In the genomic region with DNA sequence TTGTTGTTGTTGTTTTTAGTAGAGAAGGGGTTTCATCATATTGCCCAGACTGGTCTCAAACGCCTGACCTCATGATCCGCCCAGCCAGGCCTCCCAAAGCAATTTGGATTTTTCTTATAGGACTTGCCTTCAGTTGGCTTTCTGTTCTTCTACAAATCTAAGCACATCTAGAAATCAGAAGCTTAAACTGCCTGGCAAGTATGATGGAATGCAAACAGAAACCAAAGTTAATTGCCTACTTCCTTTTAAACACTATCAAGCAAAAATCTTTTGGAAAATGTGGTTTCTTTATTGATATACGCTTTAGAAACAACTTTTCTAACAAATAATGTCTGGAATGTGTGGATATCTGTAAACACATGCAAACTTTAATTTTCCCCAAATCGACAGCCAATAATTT, we compare ENCODE assay signal across 1 cellular context.
TF ChIP-seq lines count a peak whose summit lies in the region.

No MANE protein-coding gene starts in this region.

TF ChIP-seq in IMR-90, 13 proteins besides CTCF, POLR2A, EP300 and RAD21 (continued from another document):
- TF ChIP-seq, protein P1, sequence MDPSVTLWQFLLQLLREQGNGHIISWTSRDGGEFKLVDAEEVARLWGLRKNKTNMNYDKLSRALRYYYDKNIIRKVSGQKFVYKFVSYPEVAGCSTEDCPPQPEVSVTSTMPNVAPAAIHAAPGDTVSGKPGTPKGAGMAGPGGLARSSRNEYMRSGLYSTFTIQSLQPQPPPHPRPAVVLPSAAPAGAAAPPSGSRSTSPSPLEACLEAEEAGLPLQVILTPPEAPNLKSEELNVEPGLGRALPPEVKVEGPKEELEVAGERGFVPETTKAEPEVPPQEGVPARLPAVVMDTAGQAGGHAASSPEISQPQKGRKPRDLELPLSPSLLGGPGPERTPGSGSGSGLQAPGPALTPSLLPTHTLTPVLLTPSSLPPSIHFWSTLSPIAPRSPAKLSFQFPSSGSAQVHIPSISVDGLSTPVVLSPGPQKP (IDR thresholded peaks at IDR 0.05; ENCODE audit: borderline replicate concordance, low read depth, low read length), result no peak
- no peak for TF ChIP-seq RCOR1 (IDR thresholded peaks at IDR 0.05; ENCODE audit: insufficient replicate concordance, low read length)
